ENCODE assay signal across 14 cellular contexts in genomic region chr7:137882806-137883205, GRCh38. TPM values are rescaled to one million over a fixed set of nuclear protein-coding genes. Genes with fewer than 3 reads are reported as not detected.
DNase-seq lines count a peak whose midpoint lies in the region; ATAC-seq, FAIRE-seq and TF ChIP-seq lines count a peak whose summit lies in the region.
"Had no signal": no experiment of that assay in that cellular context is flagged by ENCODE, and none has a peak within 500 bp of the region (broad histone marks: within the 10 kb centered on the region; RNA-seq: fewer than 3 reads in every experiment).

No MANE protein-coding gene starts in this region.

- TF ChIP-seq CTCF in A549 (IDR thresholded peaks at IDR 0.05) (no peak), adrenal gland (IDR thresholded peaks at IDR 0.05) (no peak), tibial nerve (IDR thresholded peaks at IDR 0.05) (no peak), thyroid gland (IDR thresholded peaks at IDR 0.05) (no peak)

- peak overlapping the region; percentile 69 to 80 for H3K27ac ChIP-seq in A549
- peak overlapping the region in 4 of 5 donors; percentile 21 to 83 (median 58) for H3K27ac ChIP-seq in adrenal gland
- H3K27ac ChIP-seq in tibial nerve = no peak overlapping the region
- H3K27ac ChIP-seq in thyroid gland = peak overlapping the region in 1 of 3 donors; percentile 20
- H3K27ac ChIP-seq: colonic mucosa, VCaP had no signal

- H3K4me2 ChIP-seq in A549 = peak overlapping the region; percentile 62

- ATAC-seq in A549 = peak; percentile 36 to 45; a peak in 5 of 6 replicates

- H3K4me1 ChIP-seq in A549 (peaks cover 15% of the 10 kb centered on the region), adrenal gland (replicated peaks in 1 of 2) (peaks cover 0 to 9% of the 10 kb centered on the region in 2 donors), tibial nerve (peaks cover 0 to 25% (median 13%) of the 10 kb centered on the region in 4 donors), thyroid gland (peaks cover 32 to 36% of the 10 kb centered on the region in 2 donors)
- H3K4me1 ChIP-seq: colonic mucosa had no signal

- POLR2A ChIA-PET in A549 (lab: Yijun Ruan, JAX) = no interaction called here

- CTCF ChIA-PET in A549 (lab: Yijun Ruan, JAX) = interaction anchor here (0.6 to 2.4 kb wide), 6 partner anchors 12 to 277 kb away, joined by 3 to 8 read pairs (median 4); no protein-coding TSS in a partner anchor

- no peak for TF ChIP-seq POLR2A in A549 (IDR thresholded peaks at IDR 0.05; ENCODE audit: low read length)
- TF ChIP-seq POLR2A in adrenal gland (IDR thresholded peaks at IDR 0.05) = no peak
- no peak for TF ChIP-seq POLR2A in tibial nerve (IDR thresholded peaks at IDR 0.05)
- no peak for TF ChIP-seq POLR2A in thyroid gland (IDR thresholded peaks at IDR 0.05)

- intact Hi-C loops in adrenal gland (cut with DNase I) (no loop called here), thyroid gland (cut with DNase I) (no loop called here)

- TF ChIP-seq RAD21 in A549 (conservative IDR thresholded peaks at IDR 0.05 in 1 of 2, IDR thresholded peaks at IDR 0.05 in 1 of 2) = no peak

- peaks cover 15% of the 10 kb centered on the region for H3K9me3 ChIP-seq in A549
- H3K9me3 ChIP-seq in adrenal gland (replicated peaks in 1 of 3) = no peaks in the 10 kb centered on the region
- H3K9me3 ChIP-seq in tibial nerve = peaks cover 0 to 10% (median 0%) of the 10 kb centered on the region in 4 donors
- H3K9me3 ChIP-seq in thyroid gland = no peaks in the 10 kb centered on the region
- H3K9me3 ChIP-seq: colonic mucosa had no signal

- H3K36me3 ChIP-seq in adrenal gland (replicated peaks in 1 of 2) (peaks cover 0 to 73% of the 10 kb centered on the region in 2 donors), tibial nerve (peaks cover 0 to 90% (median 44%) of the 10 kb centered on the region in 3 donors), thyroid gland (peaks cover 48 to 57% of the 10 kb centered on the region in 2 donors)

- DNase-seq in A549 (ENCODE audit: low read depth in 1 of 2, low spot score in 1 of 2) = no peak
- DNase-seq in LHCN-M2 (ENCODE audit: low read depth) = peak; percentile 63
- DNase-seq in adrenal gland = no peak
- peak; percentile 45 for DNase-seq in glomerular visceral epithelial cell (ENCODE audit: extremely low spot score)
- no peak for DNase-seq in cerebellum (ENCODE audit: low spot score)
- no peak for DNase-seq in tibial nerve (ENCODE audit: low spot score in 2 of 2)
- no peak for DNase-seq in GM19240 (ENCODE audit: insufficient read length, low spot score)
- no peak for DNase-seq in thyroid gland
- DNase-seq: activated naive CD8-positive, alpha-beta T cell treated with anti-CD3 and anti-CD28 coated beads, Interleukin-2, amount 10 ng/mL, durations not matched to agents 7 days and 5 days; colonic mucosa; DMS79 treated with DMSO at 0.1 percent for 48 hours; Karpas-422; NCI-H2029 treated with DMSO at 0.1 percent for 48 hours had no signal

- TF ChIP-seq EP300 in A549 (IDR thresholded peaks at IDR 0.05) (no peak), tibial nerve (IDR thresholded peaks at IDR 0.05) (no peak)

- no peak overlapping the region for H3K4me3 ChIP-seq in A549
- H3K4me3 ChIP-seq in adrenal gland = no peak overlapping the region
- H3K4me3 ChIP-seq in tibial nerve = no peak overlapping the region
- no peak overlapping the region for H3K4me3 ChIP-seq in thyroid gland (replicated peaks in 1 of 3)
- H3K4me3 ChIP-seq: colonic mucosa had no signal

- FAIRE-seq in A549 (lab: Jason Lieb, UNC) = no peak

- no peaks in the 10 kb centered on the region for H3K27me3 ChIP-seq in adrenal gland
- H3K27me3 ChIP-seq in tibial nerve = no peaks in the 10 kb centered on the region
- no peaks in the 10 kb centered on the region for H3K27me3 ChIP-seq in thyroid gland
- H3K27me3 ChIP-seq: colonic mucosa had no signal

TF ChIP-seq in A549, 52 proteins besides CTCF, POLR2A, EP300 and RAD21:
- no peak for TF ChIP-seq CBX8 (IDR thresholded peaks at IDR 0.05)
- TF ChIP-seq NPAS2 (CRISPR knock-in tag; IDR thresholded peaks at IDR 0.05; ENCODE audit: borderline replicate concordance) = no peak
- TF ChIP-seq EHF (CRISPR knock-in tag; IDR thresholded peaks at IDR 0.05) = no peak
- no peak for TF ChIP-seq FOSB (CRISPR knock-in tag; IDR thresholded peaks at IDR 0.05)
- TF ChIP-seq, protein P1, sequence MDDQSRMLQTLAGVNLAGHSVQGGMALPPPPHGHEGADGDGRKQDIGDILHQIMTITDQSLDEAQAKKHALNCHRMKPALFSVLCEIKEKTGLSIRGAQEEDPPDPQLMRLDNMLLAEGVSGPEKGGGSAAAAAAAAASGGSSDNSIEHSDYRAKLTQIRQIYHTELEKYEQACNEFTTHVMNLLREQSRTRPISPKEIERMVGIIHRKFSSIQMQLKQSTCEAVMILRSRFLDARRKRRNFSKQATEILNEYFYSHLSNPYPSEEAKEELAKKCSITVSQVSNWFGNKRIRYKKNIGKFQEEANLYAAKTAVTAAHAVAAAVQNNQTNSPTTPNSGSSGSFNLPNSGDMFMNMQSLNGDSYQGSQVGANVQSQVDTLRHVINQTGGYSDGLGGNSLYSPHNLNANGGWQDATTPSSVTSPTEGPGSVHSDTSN (IDR thresholded peaks at IDR 0.05) = no peak
- TF ChIP-seq E2F6 (IDR thresholded peaks at IDR 0.05; ENCODE audit: borderline replicate concordance, low read depth) = no peak
- TF ChIP-seq TFCP2L1 (CRISPR knock-in tag; IDR thresholded peaks at IDR 0.05) = no peak
TF ChIP-seq in A549: peak in this region for 0.

RNA-seq across cellular contexts. Expression of gene DGKI, which starts 36.0 kb away (rescaled TPM):
- polyA plus RNA-seq in A549 (2011; rRNA removed) = 0.05 and 0.25 TPM in 2 replicates
- under 0.01 TPM in 1 of 2 replicates, not detected in the other for polyA plus RNA-seq in A549 (2012; cell fraction: cytosol; rRNA removed)
- 0.26 and 0.29 TPM in 2 replicates for polyA plus RNA-seq in A549 (2012; cell fraction: nucleus; rRNA removed)
- 0.08 to 0.17 TPM (median 0.14 TPM) in 3 replicates for polyA plus RNA-seq in A549 (2017; fragmentation: RNase III; extraction: RNeasy Plus Mini Kit Qiagen cat#74134 plus additional on column Dnase treatment)
- 0.45 TPM in 1 of 2 replicates, not detected in the other for polyA minus RNA-seq in A549 (2011; rRNA and poly(A)+ RNA removed)
- 4.2 and 5.3 TPM in 2 replicates for total RNA-seq in LHCN-M2 (2014; rRNA removed)
- polyA plus RNA-seq in LHCN-M2 (2012) = 4.4 TPM
- 1 to 10 TPM in 5 of 8 donors, under 1 TPM in 3; 0.12 to 4.6 (median 1.2) TPM for total RNA-seq in adrenal gland
- under 1 TPM; 0.48 to 0.71 (median 0.71) TPM for polyA plus RNA-seq in adrenal gland
- 79.2 TPM for total RNA-seq in cerebellum
- total RNA-seq in tibial nerve = 1 to 10 TPM in 3 of 4 donors, under 1 TPM in 1; 0.21 to 2.7 (median 1.7) TPM
- 10 to 100 TPM; 45.1 to 71.0 (median 48.7) TPM for total RNA-seq in thyroid gland
- total RNA-seq: activated naive CD8-positive, alpha-beta T cell treated with anti-CD3 and anti-CD28 coated beads, Interleukin-2, amount 10 ng/mL, durations not matched to agents 7 days and 5 days had no signal

Comparison
In these comparisons a context has a peak if more than half of its experiments do, and no peak if none do; other contexts are left out.
1. DNase-seq: peak in LHCN-M2 (single experiment) and glomerular visceral epithelial cell (single experiment); none in A549 (0 of 2), adrenal gland (0 of 7), cerebellum (single experiment), tibial nerve (0 of 2), GM19240 (single experiment) and thyroid gland (0 of 2).
2. H3K27ac ChIP-seq: peak in A549 (2 of 2) and adrenal gland (4 of 5); none in tibial nerve (0 of 4).